In the genomic region with DNA sequence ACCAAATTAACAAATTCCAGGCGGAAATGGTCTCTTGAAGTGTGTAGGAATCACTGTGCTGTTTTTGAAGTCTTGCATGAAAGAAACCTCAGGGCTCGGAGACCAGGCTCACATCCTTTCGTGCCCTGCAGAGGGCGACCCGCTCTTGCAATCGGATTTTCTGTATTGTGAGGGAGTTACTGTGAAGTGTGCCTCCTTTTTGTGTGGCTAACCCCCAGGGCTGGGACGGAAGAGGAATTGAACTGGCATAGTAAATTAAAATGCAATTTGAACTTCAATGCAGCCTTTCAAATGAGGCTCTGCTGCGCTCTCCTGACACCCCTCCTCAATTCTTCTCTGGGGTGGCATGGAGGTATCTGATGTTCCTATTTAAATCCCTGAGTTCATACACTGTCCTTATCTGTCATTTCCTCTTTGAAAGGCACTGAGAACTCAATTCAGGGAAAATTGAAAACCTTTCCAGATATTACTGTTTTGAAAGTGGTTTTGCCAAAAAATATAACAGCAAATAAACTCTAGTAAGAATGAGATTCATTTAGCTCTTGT, we compare ENCODE assay signal across 8 cellular contexts. TPM values are rescaled to one million over a fixed set of nuclear protein-coding genes. Genes with fewer than 3 reads are reported as not detected.
DNase-seq lines count a peak whose midpoint lies in the region; FAIRE-seq and TF ChIP-seq lines count a peak whose summit lies in the region.

No MANE protein-coding gene starts in this region.

- no peak overlapping the region for H2AFZ ChIP-seq in astrocyte (ENCODE audit: low read depth, low read length)

- no peak overlapping the region for H3K27ac Mint-ChIP-seq in astrocyte (ENCODE audit: unreplicated experiment)

- intact Hi-C loops in ascending aorta (cut with DNase I) (no loop called here), uterus (cut with DNase I; ENCODE audit: low total_unique reads) (no loop called here)

- H3K4me2 ChIP-seq in astrocyte (ENCODE audit: low read length), result no peak overlapping the region

- H3K27ac ChIP-seq in astrocyte (ENCODE audit: low read depth, low read length) (no peak overlapping the region), ascending aorta (no peak overlapping the region), uterus (no peak overlapping the region)

- H3K4me3 Mint-ChIP-seq in astrocyte (ENCODE audit: unreplicated experiment), result no peak overlapping the region

- TF ChIP-seq CTCF in GM06990 (IDR thresholded peaks at IDR 0.05; ENCODE audit: insufficient read depth, low read length, poor library complexity, severe bottlenecking), result peak; percentile 79
- TF ChIP-seq CTCF in astrocyte (IDR thresholded peaks at IDR 0.05; ENCODE audit: insufficient read depth, low read depth, low read length), result peak; percentile 79
- peak in 1 of 3 experiments; percentile 35 for TF ChIP-seq CTCF in ascending aorta (IDR thresholded peaks at IDR 0.05)
- TF ChIP-seq CTCF in uterus (IDR thresholded peaks at IDR 0.05), result peak in 2 of 4 experiments; percentile 7 to 11

- H3K9ac ChIP-seq in astrocyte (ENCODE audit: low read length), result no peak overlapping the region

- H3K4me1 ChIP-seq in astrocyte (ENCODE audit: insufficient read depth, low read length), result no peaks in the 10 kb centered on the region
- H3K4me1 ChIP-seq in ascending aorta, result no peaks in the 10 kb centered on the region
- H3K4me1 ChIP-seq in uterus, result no peaks in the 10 kb centered on the region

- no peaks in the 10 kb centered on the region for H3K4me1 Mint-ChIP-seq in astrocyte (ENCODE audit: low read depth, unreplicated experiment)

- H3K4me3 ChIP-seq in GM06990 (replicated peaks; ENCODE audit: low read depth, low read length) (no peak overlapping the region), astrocyte (ENCODE audit: insufficient read depth, low read depth, low read length) (no peak overlapping the region), ascending aorta (no peak overlapping the region), uterus (no peak overlapping the region)

- no peaks in the 10 kb centered on the region for H4K20me1 ChIP-seq in astrocyte (ENCODE audit: insufficient read depth, low read length)

- no peaks in the 10 kb centered on the region for H3K36me3 Mint-ChIP-seq in astrocyte (ENCODE audit: low read depth, unreplicated experiment)

- no peak for TF ChIP-seq POLR2A in uterus (IDR thresholded peaks at IDR 0.05)

- DNase-seq in GM06990 (ENCODE audit: extremely low read depth, insufficient read length), result no peak
- peak; percentile 50 for DNase-seq in NCI-H1105 treated with DMSO at 0.1 percent for 48 hours (lab: John Stamatoyannopoulos, UW)
- peak; percentile 9 to 76 (median 19) for DNase-seq in T-helper 2 cell
- DNase-seq in astrocyte (ENCODE audit: low read depth), result no peak
- DNase-seq in iris pigment epithelial cell (ENCODE audit: low read depth), result peak; percentile 61
- peak; percentile 17 to 45 (median 28) for DNase-seq in stimulated activated CD4-positive, alpha-beta T cell treated with anti-CD3 and anti-CD28 coated beads, TNF-alpha, amount 100 ng/mL, for 24 hours (ENCODE audit: low read depth in 3 of 3)
- no peak for DNase-seq in ascending aorta (ENCODE audit: low spot score in 2 of 2)
- no peak for DNase-seq in uterus

- no peaks in the 10 kb centered on the region for H3K9me3 ChIP-seq in astrocyte (ENCODE audit: insufficient read depth, low read depth, low read length)
- no peaks in the 10 kb centered on the region for H3K9me3 ChIP-seq in ascending aorta
- no peaks in the 10 kb centered on the region for H3K9me3 ChIP-seq in uterus

- H3K79me2 ChIP-seq in astrocyte (ENCODE audit: insufficient read depth, low read length), result no peaks in the 10 kb centered on the region

- H3K9me3 Mint-ChIP-seq in astrocyte (ENCODE audit: unreplicated experiment), result no peaks in the 10 kb centered on the region

- H3K36me3 ChIP-seq in GM06990 (ENCODE audit: control insufficient read depth, insufficient read depth, low read length) (no peaks in the 10 kb centered on the region), astrocyte (ENCODE audit: insufficient read depth, low read length) (no peaks in the 10 kb centered on the region), ascending aorta (no peaks in the 10 kb centered on the region), uterus (no peaks in the 10 kb centered on the region)

- no peak for FAIRE-seq in astrocyte (lab: Jason Lieb, UNC)

- H3K27me3 ChIP-seq in GM06990 (replicated peaks; ENCODE audit: control insufficient read depth, insufficient read depth, low read length) (peaks cover 2% of the 10 kb centered on the region; the same call in 1 of the 2 replicates), astrocyte (ENCODE audit: insufficient read depth, low read length) (peaks cover 15% of the 10 kb centered on the region), ascending aorta (no peaks in the 10 kb centered on the region), uterus (no peaks in the 10 kb centered on the region)

- H3K27me3 Mint-ChIP-seq in astrocyte (ENCODE audit: low read depth, unreplicated experiment), result peaks cover 23% of the 10 kb centered on the region

RNA-seq across cellular contexts. Expression of gene MGAT5B, which starts 51.5 kb away (rescaled TPM):
- total RNA-seq in astrocyte, result 5.1 and 6.3 TPM in 2 replicates
- total RNA-seq in ascending aorta, result not detected
- total RNA-seq in uterus, result 1 to 10 TPM in 2 of 4 donors, under 1 TPM in 1, not detected in 1; 0.59 to 3.3 (median 1.5) TPM

Comparison
In these comparisons a context has a peak if more than half of its experiments do, and no peak if none do; other contexts are left out.
1. DNase-seq: peak in NCI-H1105 treated with DMSO at 0.1 percent for 48 hours (single experiment), T-helper 2 cell (5 of 5), iris pigment epithelial cell (single experiment) and stimulated activated CD4-positive, alpha-beta T cell treated with anti-CD3 and anti-CD28 coated beads, TNF-alpha, amount 100 ng/mL, for 24 hours (3 of 3); none in GM06990 (single experiment), astrocyte (single experiment), ascending aorta (0 of 2) and uterus (0 of 2).